1 cellular context compared by ENCODE assay signal in genomic region chr15:74958320-74958907, GRCh38.
TF ChIP-seq lines count a peak whose summit lies in the region.

No MANE protein-coding gene starts in this region.

TF ChIP-seq in H1, 55 proteins besides CTCF, POLR2A, EP300 and RAD21:
- peak; percentile 38 for TF ChIP-seq SAP30 (IDR thresholded peaks at IDR 0.05; ENCODE audit: insufficient read depth, insufficient replicate concordance, low read length)
- TF ChIP-seq SIX5 (IDR thresholded peaks at IDR 0.05; ENCODE audit: low read depth, low read length), result no peak
- TF ChIP-seq SIN3A (conservative IDR thresholded peaks at IDR 0.05 in 1 of 2, IDR thresholded peaks at IDR 0.05 in 1 of 2; ENCODE audit: low read depth in 1 of 2, low read length in 2 of 2), result peak; percentile 28 to 54; a peak in 1 of 4 replicates
- no peak for TF ChIP-seq TAF1 (IDR thresholded peaks at IDR 0.05; ENCODE audit: low read depth, low read length)
- peak; percentile 22 for TF ChIP-seq RNF2 (IDR thresholded peaks at IDR 0.05; ENCODE audit: borderline replicate concordance, low read depth, low read length, missing control alignments, poor library complexity, severe bottlenecking)
- peak; percentile 75 for TF ChIP-seq KDM4A (IDR thresholded peaks at IDR 0.05; ENCODE audit: low read depth, low read length, severe bottlenecking)
TF ChIP-seq in H1: peak in this region for 4.
